In the genomic region with DNA sequence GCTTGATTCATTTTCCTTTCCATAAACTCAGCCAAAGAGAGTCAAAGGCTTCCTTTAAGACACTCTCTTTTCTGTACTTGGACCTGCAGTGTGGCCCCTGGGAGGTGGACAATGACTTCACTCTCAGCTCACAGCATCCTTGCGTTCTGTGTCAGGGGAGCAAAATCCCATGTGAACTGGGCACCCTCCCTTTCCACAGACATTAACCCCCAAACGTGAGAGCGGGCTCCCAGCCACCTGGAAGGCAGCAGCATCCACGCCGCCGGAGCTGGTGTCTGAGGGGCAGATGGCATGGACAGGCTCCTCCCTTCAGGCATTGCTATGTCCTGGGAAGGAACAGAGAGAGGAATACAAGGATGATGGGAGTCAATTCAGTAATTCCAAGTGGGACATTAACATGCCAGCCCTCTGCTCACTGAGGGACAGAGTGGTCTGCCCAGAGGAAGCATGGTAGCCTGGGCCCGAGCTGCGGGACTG, we compare ENCODE assay signal across 24 cellular contexts. TPM values are rescaled to one million over a fixed set of nuclear protein-coding genes. Genes with fewer than 3 reads are reported as not detected.
A peak's percentile ranks its signal among the peaks of the same experiment; 100 is the strongest.
DNase-seq lines count a peak whose midpoint lies in the region; ATAC-seq and TF ChIP-seq lines count a peak whose summit lies in the region.
"Had no signal": no experiment of that assay in that cellular context is flagged by ENCODE, and none has a peak within 500 bp of the region (broad histone marks: within the 10 kb centered on the region; RNA-seq: fewer than 3 reads in every experiment).

No MANE protein-coding gene starts in this region.

- H3K9me3 Mint-ChIP-seq in osteocyte (ENCODE audit: unreplicated experiment), result no peaks in the 10 kb centered on the region
- H3K9me3 Mint-ChIP-seq: central memory CD8-positive, alpha-beta T cell had no signal

- H3K27ac ChIP-seq in coronary artery (peak overlapping the region in 1 of 2 donors; percentile 70), upper lobe of right lung (peak overlapping the region; percentile 47), SJCRH30 (no peak overlapping the region)
- H3K27ac ChIP-seq: ascending aorta had no signal

- no peaks in the 10 kb centered on the region for H3K4me1 Mint-ChIP-seq in osteocyte (ENCODE audit: unreplicated experiment)
- H3K4me1 Mint-ChIP-seq: B cell; central memory CD8-positive, alpha-beta T cell had no signal

- H3K27me3 ChIP-seq in upper lobe of right lung (no peaks in the 10 kb centered on the region), SJCRH30 (no peaks in the 10 kb centered on the region)
- H3K27me3 ChIP-seq: Peyer's patch had no signal

- peaks cover 7% of the 10 kb centered on the region for H3K4me1 ChIP-seq in upper lobe of right lung
- no peaks in the 10 kb centered on the region for H3K4me1 ChIP-seq in SJCRH30
- H3K4me1 ChIP-seq: ascending aorta, Peyer's patch, tibial artery had no signal

- H3K27ac Mint-ChIP-seq in osteocyte (ENCODE audit: unreplicated experiment), result no peak overlapping the region
- H3K27ac Mint-ChIP-seq: activated naive CD8-positive, alpha-beta T cell; B cell; naive B cell; T-helper 17 cell had no signal

- H3K4me3 Mint-ChIP-seq in osteocyte (ENCODE audit: unreplicated experiment), result no peak overlapping the region
- H3K4me3 Mint-ChIP-seq: activated naive CD8-positive, alpha-beta T cell; B cell; central memory CD8-positive, alpha-beta T cell; T-helper 17 cell had no signal

- H3K9me3 ChIP-seq in upper lobe of right lung, result no peaks in the 10 kb centered on the region
- H3K9me3 ChIP-seq in SJCRH30 (replicated peaks), result no peaks in the 10 kb centered on the region
- H3K9me3 ChIP-seq: ascending aorta, Peyer's patch, tibial artery had no signal

- H3K4me3 ChIP-seq in coronary artery (no peak overlapping the region), upper lobe of right lung (no peak overlapping the region), SJCRH30 (no peak overlapping the region)
- H3K4me3 ChIP-seq: ascending aorta, Peyer's patch, tibial artery had no signal

- peak; percentile 59 for DNase-seq in activated effector memory CD4-positive, alpha-beta T cell treated with anti-CD3 and anti-CD28 coated beads, Interleukin-2, amount 50 U/mL, for 16 hours
- DNase-seq in activated effector memory CD4-positive, alpha-beta T cell treated with Interleukin-2 at 50 U/mL for 16 hours, result no peak
- DNase-seq in coronary artery (ENCODE audit: low spot score) (peak; percentile 64), osteocyte (ENCODE audit: extremely low spot score, unreplicated experiment) (peak; percentile 79), upper lobe of right lung (no peak), retina (no peak), SJCRH30 (no peak), NCI-H1436 (lab: John Stamatoyannopoulos, UW) (no peak)
- DNase-seq: activated CD4-positive, alpha-beta T cell treated with anti-CD3 and anti-CD28 coated beads for 4 hours; KG1; kidney glomerular epithelial cell; MM.1S; naive B cell; NCI-H1417 treated with DMSO at 0.1 percent for 48 hours; NCI-H510A treated with DMSO at 0.1 percent for 48 hours; occipital lobe; stimulated activated naive CD8-positive, alpha-beta T cell treated with anti-CD3 and anti-CD28 coated beads, Interleukin-15, Interleukin-2, amounts not matched to agents 100 U/mL and 50 U/mL, for 24 hours; T-helper 17 cell had no signal

- no peaks in the 10 kb centered on the region for H3K36me3 Mint-ChIP-seq in osteocyte (ENCODE audit: unreplicated experiment)
- H3K36me3 Mint-ChIP-seq: activated naive CD8-positive, alpha-beta T cell; naive B cell had no signal

- no peak for TF ChIP-seq CTCF in coronary artery (IDR thresholded peaks at IDR 0.05)
- TF ChIP-seq CTCF in osteocyte (IDR thresholded peaks at IDR 0.05), result no peak
- no peak for TF ChIP-seq CTCF in upper lobe of right lung (IDR thresholded peaks at IDR 0.05)

- H3K36me3 ChIP-seq in upper lobe of right lung (no peaks in the 10 kb centered on the region), SJCRH30 (no peaks in the 10 kb centered on the region)
- H3K36me3 ChIP-seq: ascending aorta, Peyer's patch, tibial artery had no signal

- ATAC-seq in upper lobe of right lung, result no peak
- ATAC-seq: T-helper 17 cell had no signal

- intact Hi-C loops in upper lobe of right lung (cut with DNase I), result no loop called here

- H3K27me3 Mint-ChIP-seq in osteocyte (ENCODE audit: unreplicated experiment), result peaks cover 42% of the 10 kb centered on the region

RNA-seq across cellular contexts. Expression of a gene that starts 39.5 kb away (rescaled TPM):
- 4.1 and 6.9 TPM in 2 replicates for total RNA-seq in osteocyte
- 0.81 TPM for total RNA-seq in upper lobe of right lung
- total RNA-seq in SJCRH30 (2014; rRNA removed; shearing (Covaris generic)), result 44.7 and 47.5 TPM in 2 replicates
- total RNA-seq: ascending aorta had no signal

RNA-seq across cellular contexts. Expression of a gene that starts 39.6 kb away (rescaled TPM):
- total RNA-seq in osteocyte (38.2 and 39.4 TPM in 2 replicates), upper lobe of right lung (33.8 TPM)
- total RNA-seq in SJCRH30 (2014; rRNA removed; shearing (Covaris generic)), result 16.9 and 19.9 TPM in 2 replicates

Comparison
In these comparisons a context has a peak if more than half of its experiments do, and no peak if none do; other contexts are left out.
1. DNase-seq: peak in activated effector memory CD4-positive, alpha-beta T cell treated with anti-CD3 and anti-CD28 coated beads, Interleukin-2, amount 50 U/mL, for 16 hours (single experiment), coronary artery (single experiment) and osteocyte (single experiment); none in activated effector memory CD4-positive, alpha-beta T cell treated with Interleukin-2 at 50 U/mL for 16 hours (single experiment), upper lobe of right lung (single experiment), retina (single experiment), SJCRH30 (0 of 2) and NCI-H1436 (single experiment).